Comparison of ENCODE assay signal across 23 cellular contexts in genomic region chr1:209546390-209547080, GRCh38. TPM values are rescaled to one million over a fixed set of nuclear protein-coding genes. Genes with fewer than 3 reads are reported as not detected.
DNase-seq lines count a peak whose midpoint lies in the region; ATAC-seq, FAIRE-seq and TF ChIP-seq lines count a peak whose summit lies in the region.
"Had no signal": no experiment of that assay in that cellular context is flagged by ENCODE, and none has a peak within 500 bp of the region (broad histone marks: within the 10 kb centered on the region; RNA-seq: fewer than 3 reads in every experiment).

No MANE protein-coding gene starts in this region.

- H3K4me1 ChIP-seq in mammary epithelial cell (ENCODE audit: insufficient read depth, low read length), result peaks cover 31% of the 10 kb centered on the region
- no peaks in the 10 kb centered on the region for H3K4me1 ChIP-seq in mucosa of descending colon (ENCODE audit: low read depth)
- H3K4me1 ChIP-seq: SJSA1 had no signal

- H4K20me1 ChIP-seq in mammary epithelial cell (ENCODE audit: insufficient read depth, low read length), result no peaks in the 10 kb centered on the region
- H4K20me1 ChIP-seq: BLaER1 had no signal

- in situ Hi-C loops in T47D (cut with HindIII; ENCODE audit: low pct_unique_long_range_greater_than_20kb, low sequenced_read_pairs), result no loop called here
- in situ Hi-C loops in mammary epithelial cell (cut with MboI; ENCODE audit: low sequenced_read_pairs in 2 of 2), result no loop called here

- no peak overlapping the region for H3K4me2 ChIP-seq in mammary epithelial cell (ENCODE audit: insufficient read depth, low read depth, low read length)
- H3K4me2 ChIP-seq: BLaER1 had no signal

- TF ChIP-seq CTCF in mammary epithelial cell (conservative IDR thresholded peaks at IDR 0.05 in 1 of 2, IDR thresholded peaks at IDR 0.05 in 1 of 2; ENCODE audit: extremely low read depth in 1 of 2, insufficient read depth in 1 of 2, low read depth in 1 of 2, low read length in 2 of 2) (no peak), bronchial epithelial cell (IDR thresholded peaks at IDR 0.05; ENCODE audit: insufficient read depth, low read length, severe bottlenecking) (no peak), mucosa of descending colon (IDR thresholded peaks at IDR 0.05) (no peak)

- peak; percentile 7 for FAIRE-seq in bronchial epithelial cell (lab: Jason Lieb, UNC)
- FAIRE-seq: GM12891, HepG2 had no signal

- dilution Hi-C loops in mammary epithelial cell (cut with HindIII; ENCODE audit: low sequenced_read_pairs), result no loop called here

- no TSS peak for BruUV-seq in mammary epithelial cell (replicated peaks; lab: Mats Ljungman, UMichigan)

- H3K9me3 ChIP-seq in mammary epithelial cell (replicated peaks; ENCODE audit: insufficient read depth, low read length) (no peaks in the 10 kb centered on the region), mucosa of descending colon (no peaks in the 10 kb centered on the region)
- H3K9me3 ChIP-seq: BLaER1, SJSA1 had no signal

- DNase-seq in T47D (ENCODE audit: low read depth in 1 of 2, low spot score in 1 of 2), result peak; percentile 29 to 98
- no peak for DNase-seq in mammary epithelial cell
- DNase-seq in bronchial epithelial cell (ENCODE audit: low read depth), result peak; percentile 63
- peak; percentile 32 for DNase-seq in medulla oblongata (ENCODE audit: extremely low spot score)
- no peak for DNase-seq in NCI-H146 (lab: John Stamatoyannopoulos, UW)
- no peak for DNase-seq in mucosa of descending colon
- no peak for DNase-seq in hippocampal formation (lab: John Stamatoyannopoulos, UW)
- DNase-seq: Calu3; CD4-positive, alpha-beta memory T cell; EL; GOT3; KBM-7; NCI-H1105 treated with DMSO at 0.1 percent for 48 hours; NCI-H1694 treated with DMSO at 0.1 percent for 48 hours; NCI-H526 had no signal

- H3K4me3 ChIP-seq in mammary epithelial cell (replicated peaks in 1 of 3; ENCODE audit: insufficient read depth in 1 of 3, low read depth in 2 of 3, low read length in 3 of 3), result no peak overlapping the region
- no peak overlapping the region for H3K4me3 ChIP-seq in bronchial epithelial cell (ENCODE audit: low read depth, low read length)
- H3K4me3 ChIP-seq in mucosa of descending colon, result no peak overlapping the region
- H3K4me3 ChIP-seq: BLaER1, SJSA1 had no signal

- H3K27ac ChIP-seq in mammary epithelial cell (ENCODE audit: insufficient read depth, low read depth, low read length), result no peak overlapping the region
- H3K27ac ChIP-seq: BLaER1, SJSA1 had no signal

- no peaks in the 10 kb centered on the region for H3K79me2 ChIP-seq in mammary epithelial cell (ENCODE audit: insufficient read depth, low read length)

- no peak overlapping the region for H2AFZ ChIP-seq in mammary epithelial cell (ENCODE audit: low read depth, low read length)

- CTCF ChIA-PET in mammary epithelial cell (lab: Charles Lee; ENCODE audit: low non-redundant PET), result no interaction called here

- H3K27me3 ChIP-seq in mammary epithelial cell (ENCODE audit: insufficient read depth, low read length) (no peaks in the 10 kb centered on the region), bronchial epithelial cell (ENCODE audit: control insufficient read depth, insufficient read depth, low read length) (no peaks in the 10 kb centered on the region)
- H3K27me3 ChIP-seq: BLaER1, SJSA1 had no signal

- WGBS in mammary epithelial cell (ENCODE audit: low coverage, missing lambda C conversion rate), result 97% methylated on average over 5 of the region's 5 CpGs

- ATAC-seq in HG03175 (IDR thresholded peaks at IDR 0.05; ENCODE audit: unreplicated experiment) (no peak), mucosa of descending colon (no peak)
- ATAC-seq: HCT116, HepG2, Panc1 had no signal

- intact Hi-C loops in mammary epithelial cell (cut with micrococcal nuclease) (no loop called here), mucosa of descending colon (cut with DNase I, micrococcal nuclease) (no loop called here)

- H3K36me3 ChIP-seq in mammary epithelial cell (ENCODE audit: insufficient read depth, low read length), result no peaks in the 10 kb centered on the region
- H3K36me3 ChIP-seq in bronchial epithelial cell (ENCODE audit: control insufficient read depth, insufficient read depth, low read length), result no peaks in the 10 kb centered on the region
- no peaks in the 10 kb centered on the region for H3K36me3 ChIP-seq in mucosa of descending colon (ENCODE audit: low read depth)
- H3K36me3 ChIP-seq: BLaER1, SJSA1 had no signal

- no peak overlapping the region for H3K9ac ChIP-seq in mammary epithelial cell (ENCODE audit: insufficient read depth, low read length)
- H3K9ac ChIP-seq: BLaER1 had no signal

RNA-seq across cellular contexts. Expression of gene CAMK1G, which starts 37.0 kb away (rescaled TPM):
- total RNA-seq in mammary epithelial cell, result not detected
- polyA plus RNA-seq in mammary epithelial cell, result not detected
- not detected for polyA minus RNA-seq in mammary epithelial cell
- total RNA-seq in bronchial epithelial cell, result not detected in 2 replicates
- under 1 TPM in 1 of 3 donors, not detected in 2; 0.60 TPM for total RNA-seq in mucosa of descending colon
- total RNA-seq: A172; Calu3; CD4-positive, alpha-beta memory T cell; HepG2 had no signal
- polyA plus RNA-seq: CD4-positive, alpha-beta memory T cell; HepG2 had no signal

Comparison
In these comparisons a context has a peak if more than half of its experiments do, and no peak if none do; other contexts are left out.
1. DNase-seq: peak in T47D (2 of 2), bronchial epithelial cell (single experiment) and medulla oblongata (single experiment); none in mammary epithelial cell (single experiment), NCI-H146 (single experiment), mucosa of descending colon (0 of 3) and hippocampal formation (0 of 2).